Comparison of ENCODE assay signal across 1 cellular context in genomic region chr7:107219563-107220244, GRCh38.
TF ChIP-seq lines count a peak whose summit lies in the region.

No MANE protein-coding gene starts in this region.

TF ChIP-seq in HepG2, 621 proteins besides CTCF, POLR2A, EP300 and RAD21 (continued from another document):
- TF ChIP-seq ZHX2 (IDR thresholded peaks at IDR 0.05; ENCODE audit: low read depth): no peak
- TF ChIP-seq ZHX2 (CRISPR knock-in tag; IDR thresholded peaks at IDR 0.05; ENCODE audit: borderline replicate concordance): no peak
